Comparison of ENCODE assay signal across 23 cellular contexts in the genomic region with DNA sequence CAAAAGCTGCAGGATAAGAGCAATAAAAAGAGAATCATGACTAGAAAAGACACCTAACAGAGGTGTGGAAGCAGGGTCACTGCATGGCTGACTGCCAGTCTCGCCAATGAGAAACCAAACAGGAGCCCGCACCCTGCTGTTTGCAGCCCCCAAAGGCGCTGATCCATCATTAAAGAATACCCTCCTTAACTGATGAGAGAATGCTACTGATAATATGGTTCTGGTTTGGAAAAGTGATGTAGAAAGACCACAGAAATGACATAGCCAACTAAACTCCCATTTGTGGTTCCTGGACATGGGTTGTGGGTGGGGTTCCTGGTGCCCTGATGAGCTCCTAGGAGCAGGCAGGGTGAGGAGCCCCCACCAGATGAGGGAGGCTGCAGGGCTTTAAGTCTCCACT.
DNase-seq lines count a peak whose midpoint lies in the region; ATAC-seq and TF ChIP-seq lines count a peak whose summit lies in the region.
"Had no signal": no experiment of that assay in that cellular context is flagged by ENCODE, and none has a peak within 500 bp of the region (broad histone marks: within the 10 kb centered on the region; RNA-seq: fewer than 3 reads in every experiment).

No MANE protein-coding gene starts in this region.

- no peaks in the 10 kb centered on the region for H3K9me2 ChIP-seq in OCI-LY1 (ENCODE audit: low read depth, low read length)

- in situ Hi-C loops in gastrocnemius medialis (cut with MboI; ENCODE audit: low sequenced_read_pairs in 4 of 4): no loop called here

- H3K36me3 Mint-ChIP-seq in activated T-cell treated with anti-CD3 and anti-CD28 coated beads, Interleukin-2, amount 50 U/mL, for 4 hours (ENCODE audit: insufficient read depth): no peaks in the 10 kb centered on the region
- H3K36me3 Mint-ChIP-seq: CD4-positive, alpha-beta memory T cell had no signal

- no peak for ATAC-seq in gastrocnemius medialis
- no peak for ATAC-seq in esophagus mucosa
- no peak for ATAC-seq in activated T-cell treated with anti-CD3 and anti-CD28 coated beads, Interleukin-2, amount 50 U/mL, for 4 hours
- ATAC-seq: GM12878 had no signal

- H3K4me3 ChIP-seq in OCI-LY1 (ENCODE audit: low read depth, low read length, poor library complexity, severe bottlenecking) (no peak overlapping the region), gastrocnemius medialis (no peak overlapping the region)
- H3K4me3 ChIP-seq: BLaER1 treated with 17β-estradiol and CSF1 and Interleukin-3, amounts not matched to agents 10 nM and 100 nM; GM12878 had no signal

- no peaks in the 10 kb centered on the region for H3K9me3 Mint-ChIP-seq in activated T-cell treated with anti-CD3 and anti-CD28 coated beads, Interleukin-2, amount 50 U/mL, for 4 hours

- no peaks in the 10 kb centered on the region for H3K79me2 ChIP-seq in OCI-LY1 (ENCODE audit: insufficient read depth, low read length)

- H3K4me3 Mint-ChIP-seq in activated T-cell treated with anti-CD3 and anti-CD28 coated beads, Interleukin-2, amount 50 U/mL, for 4 hours: no peak overlapping the region
- H3K4me3 Mint-ChIP-seq: CD4-positive, alpha-beta memory T cell had no signal

- H3K36me3 ChIP-seq in OCI-LY1 (ENCODE audit: insufficient read depth, low read length) (peaks cover 66% of the 10 kb centered on the region), gastrocnemius medialis (no peaks in the 10 kb centered on the region)

- TF ChIP-seq CTCF in OCI-LY1 (IDR thresholded peaks at IDR 0.05; ENCODE audit: low read length): no peak
- no peak for TF ChIP-seq CTCF in gastrocnemius medialis (IDR thresholded peaks at IDR 0.05 in 4 of 5, conservative IDR thresholded peaks at IDR 0.05 in 1 of 5)

- no peak overlapping the region for H3K4me2 ChIP-seq in OCI-LY1 (ENCODE audit: low read length)
- H3K4me2 ChIP-seq: BLaER1 treated with 17β-estradiol and CSF1 and Interleukin-3, amounts not matched to agents 10 nM and 100 nM had no signal

- H3K9ac ChIP-seq in OCI-LY1 (ENCODE audit: low read length): no peak overlapping the region
- H3K9ac ChIP-seq: BLaER1 treated with 17β-estradiol and CSF1 and Interleukin-3, amounts not matched to agents 10 nM and 100 nM had no signal

- no peaks in the 10 kb centered on the region for H3K27me3 Mint-ChIP-seq in activated T-cell treated with anti-CD3 and anti-CD28 coated beads, Interleukin-2, amount 50 U/mL, for 4 hours (ENCODE audit: low read depth)
- H3K27me3 Mint-ChIP-seq: CD4-positive, alpha-beta memory T cell had no signal

- H2AFZ ChIP-seq in OCI-LY1 (ENCODE audit: low read length): no peak overlapping the region

- no peaks in the 10 kb centered on the region for H4K20me1 ChIP-seq in OCI-LY1 (ENCODE audit: insufficient read depth, low read length)

- peak; percentile 50 for DNase-seq in NCI-H1092 (lab: John Stamatoyannopoulos, UW)
- no peak for DNase-seq in NCI-H1092 treated with DMSO at 0.1 percent for 48 hours (lab: John Stamatoyannopoulos, UW)
- peak; percentile 55 for DNase-seq in myocyte (ENCODE audit: low read depth)
- no peak for DNase-seq in gastrocnemius medialis
- no peak for DNase-seq in iPS-NIHi11 (ENCODE audit: low spot score)
- no peak for DNase-seq in activated T-cell treated with anti-CD3 and anti-CD28 coated beads, Interleukin-2, amount 50 U/mL, for 4 hours
- DNase-seq: ACHN; Caco-2; CD4-positive, alpha-beta memory T cell; DMS 273 treated with DMSO at 0.1 percent for 48 hours; DMS79 treated with DMSO at 0.1 percent for 48 hours; Kasumi-1; NCI-H1436; NCI-H187 treated with DMSO at 0.1 percent for 48 hours; NCI-H2107; NCI-H510A; NCI-H748 treated with DMSO at 0.1 percent for 48 hours; OCI-M1 had no signal

- H3K27ac ChIP-seq in OCI-LY1 (ENCODE audit: low read depth, low read length, poor library complexity, severe bottlenecking) (peak overlapping the region; percentile 63), gastrocnemius medialis (peak overlapping the region in 3 of 4 donors; percentile 27 to 56 (median 32))
- H3K27ac ChIP-seq: 22Rv1; BLaER1 treated with 17β-estradiol and CSF1 and Interleukin-3, amounts not matched to agents 10 nM and 100 nM had no signal

- intact Hi-C loops in gastrocnemius medialis (cut with DNase I; ENCODE audit: low total_unique reads): loop anchor here (2.0 to 5.0 kb wide), 2 partner anchors 38 to 107 kb away; no protein-coding TSS in a partner anchor

- H3K4me1 ChIP-seq in OCI-LY1 (ENCODE audit: insufficient read depth, low read length, severe bottlenecking): peaks cover 16% of the 10 kb centered on the region
- peaks cover 38 to 53% of the 10 kb centered on the region in 2 donors for H3K4me1 ChIP-seq in gastrocnemius medialis

- H3K9me3 ChIP-seq in OCI-LY1 (ENCODE audit: low read length): no peaks in the 10 kb centered on the region
- H3K9me3 ChIP-seq in gastrocnemius medialis: no peaks in the 10 kb centered on the region
- H3K9me3 ChIP-seq: BLaER1 treated with 17β-estradiol and CSF1 and Interleukin-3, amounts not matched to agents 10 nM and 100 nM; Caco-2 had no signal

- no peaks in the 10 kb centered on the region for H3K27me3 ChIP-seq in OCI-LY1 (ENCODE audit: insufficient read depth, low read length)
- H3K27me3 ChIP-seq in gastrocnemius medialis: no peaks in the 10 kb centered on the region

- no peaks in the 10 kb centered on the region for H3F3A ChIP-seq in OCI-LY1 (ENCODE audit: insufficient read depth, low read length)

- TF ChIP-seq POLR2A in gastrocnemius medialis (IDR thresholded peaks at IDR 0.05): no peak

- no peaks in the 10 kb centered on the region for H3K4me1 Mint-ChIP-seq in activated T-cell treated with anti-CD3 and anti-CD28 coated beads, Interleukin-2, amount 50 U/mL, for 4 hours (ENCODE audit: low read depth)
- H3K4me1 Mint-ChIP-seq: CD4-positive, alpha-beta memory T cell had no signal

Comparison
In these comparisons a context has a peak if more than half of its experiments do, and no peak if none do; other contexts are left out.
1. DNase-seq: peak in NCI-H1092 (single experiment) and myocyte (single experiment); none in NCI-H1092 treated with DMSO at 0.1 percent for 48 hours (single experiment), gastrocnemius medialis (0 of 2), iPS-NIHi11 (single experiment) and activated T-cell treated with anti-CD3 and anti-CD28 coated beads, Interleukin-2, amount 50 U/mL, for 4 hours (single experiment).